In genomic region chr6:1554241-1554880, GRCh38 we compare ENCODE assay signal across 7 cellular contexts. TPM values are rescaled to one million over a fixed set of nuclear protein-coding genes. Genes with fewer than 3 reads are reported as not detected.
DNase-seq lines count a peak whose midpoint lies in the region; ATAC-seq, FAIRE-seq and TF ChIP-seq lines count a peak whose summit lies in the region.

No MANE protein-coding gene starts in this region.

- no peaks in the 10 kb centered on the region for H4K20me1 ChIP-seq in smooth muscle cell (ENCODE audit: low read depth)

- no peaks in the 10 kb centered on the region for H3K36me3 ChIP-seq in Peyer's patch
- no peaks in the 10 kb centered on the region for H3K36me3 ChIP-seq in smooth muscle cell (ENCODE audit: low read depth)

- FAIRE-seq in urothelium cell line (lab: Jason Lieb, UNC) = no peak

- no peaks in the 10 kb centered on the region for H3K79me2 ChIP-seq in smooth muscle cell (ENCODE audit: low read depth)

- H3K9me3 ChIP-seq in Peyer's patch = peaks cover 0 to 5% (median 0%) of the 10 kb centered on the region in 4 donors
- no peaks in the 10 kb centered on the region for H3K9me3 ChIP-seq in smooth muscle cell (replicated peaks; ENCODE audit: low read depth)

- peak overlapping the region; percentile 86 for H3K4me2 ChIP-seq in smooth muscle cell

- no peak for TF ChIP-seq POLR2A in Peyer's patch (IDR thresholded peaks at IDR 0.05)

- peak overlapping the region; percentile 64 for H2AFZ ChIP-seq in smooth muscle cell (ENCODE audit: low read depth)

- peak overlapping the region; percentile 32 to 63 (median 51) for H3K4me3 ChIP-seq in Peyer's patch
- H3K4me3 ChIP-seq in fibroblast of the aortic adventitia (ENCODE audit: low read depth, low read length) = peak overlapping the region; percentile 76
- H3K4me3 ChIP-seq in smooth muscle cell = peak overlapping the region; percentile 55

- ATAC-seq in omental fat pad (ENCODE audit: low FRiP score) = no peak

- H3K4me1 ChIP-seq in Peyer's patch (no peaks in the 10 kb centered on the region), smooth muscle cell (ENCODE audit: low read depth) (no peaks in the 10 kb centered on the region)

- no peaks in the 10 kb centered on the region for H3F3A ChIP-seq in smooth muscle cell (ENCODE audit: low read depth)

- DNase-seq in GM20000 (ENCODE audit: low spot score) = peak; percentile 62
- peak in 1 of 3 donors; percentile 24 for DNase-seq in Peyer's patch
- DNase-seq in fibroblast of the aortic adventitia (ENCODE audit: low read depth) = no peak
- DNase-seq in smooth muscle cell (lab: John Stamatoyannopoulos, UW; ENCODE audit: unreplicated experiment) = no peak
- DNase-seq in omental fat pad (ENCODE audit: low spot score) = no peak
- no peak for DNase-seq in HEK293T (ENCODE audit: extremely low spot score)
- DNase-seq in urothelium cell line (ENCODE audit: low spot score) = no peak

- 39% methylated on average over 20 of the region's 20 CpGs for WGBS in smooth muscle cell (ENCODE audit: low lambda C conversion rate)

- TF ChIP-seq CTCF in GM20000 (IDR thresholded peaks at IDR 0.05; ENCODE audit: extremely low read depth, missing control alignments) (no peak), Peyer's patch (IDR thresholded peaks at IDR 0.05) (no peak), fibroblast of the aortic adventitia (IDR thresholded peaks at IDR 0.05; ENCODE audit: insufficient read depth, low read length) (no peak), smooth muscle cell (IDR thresholded peaks at IDR 0.05; ENCODE audit: borderline replicate concordance, insufficient read depth, poor library complexity, severe bottlenecking) (no peak), omental fat pad (IDR thresholded peaks at IDR 0.05) (no peak)

- no peak overlapping the region for H3K9ac ChIP-seq in smooth muscle cell (ENCODE audit: low read depth)

- H3K27ac ChIP-seq in Peyer's patch (peak overlapping the region; percentile 41 to 80 (median 69)), smooth muscle cell (ENCODE audit: low read depth) (peak overlapping the region; percentile 16)

- H3K27me3 ChIP-seq in Peyer's patch (no peaks in the 10 kb centered on the region), smooth muscle cell (ENCODE audit: low read depth) (no peaks in the 10 kb centered on the region)

- CTCF ChIA-PET in HEK293T (lab: Yijun Ruan, JAX) = no interaction called here

- POLR2A ChIA-PET in HEK293T (lab: Yijun Ruan, JAX) = no interaction called here

TF ChIP-seq in HEK293T, 16 proteins besides CTCF, POLR2A, EP300 and RAD21:
- TF ChIP-seq TARDBP (IDR thresholded peaks at IDR 0.05) = no peak

RNA-seq across cellular contexts. Expression of gene FOXC1, which starts 55.4 kb away (rescaled TPM):
- total RNA-seq in Peyer's patch (1 to 10 TPM in 3 of 4 donors, not detected in 1; 1.6 to 3.3 (median 2.7) TPM), fibroblast of the aortic adventitia (ENCODE audit: low replicate concordance) (4.4 and 15.7 TPM in 2 replicates), smooth muscle cell (0.58 and 1.4 TPM in 2 replicates), omental fat pad (10 to 100 TPM in 1 of 4 donors, 1 to 10 TPM in 3; 3.8 to 10.1 (median 6.7) TPM)
- 0.10 and 0.40 TPM in 2 replicates for polyA plus RNA-seq in smooth muscle cell
